Comparison of ENCODE assay signal across 9 cellular contexts in the genomic region with DNA sequence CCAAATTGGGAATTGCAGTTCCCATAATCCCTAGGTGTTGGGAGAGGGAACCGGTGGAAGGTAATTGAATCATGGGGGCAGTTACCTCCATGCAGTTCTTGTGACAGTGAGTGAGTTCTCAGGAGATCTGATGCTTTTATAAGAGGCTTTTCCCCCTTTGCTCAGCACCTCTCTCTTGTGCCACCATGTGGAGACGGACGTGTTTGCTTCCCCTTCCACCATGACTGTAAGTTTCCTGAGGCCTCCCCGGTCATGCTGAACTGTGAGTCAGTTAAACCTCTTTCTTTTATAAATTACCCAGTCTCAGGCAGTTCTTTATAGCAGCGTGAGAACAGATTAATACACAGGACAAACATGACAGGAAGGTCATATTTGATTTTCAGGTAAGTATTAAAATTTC. TPM values are rescaled to one million over a fixed set of nuclear protein-coding genes. Genes with fewer than 3 reads are reported as not detected.
DNase-seq lines count a peak whose midpoint lies in the region; ATAC-seq and TF ChIP-seq lines count a peak whose summit lies in the region.
"Had no signal": no experiment of that assay in that cellular context is flagged by ENCODE, and none has a peak within 500 bp of the region (broad histone marks: within the 10 kb centered on the region; RNA-seq: fewer than 3 reads in every experiment).

No MANE protein-coding gene starts in this region.

- CTCF ChIA-PET in MCF 10A (lab: Yijun Ruan, JAX) = no interaction called here

- H3K27me3 ChIP-seq in breast epithelium (no peaks in the 10 kb centered on the region), endodermal cell (ENCODE audit: control insufficient read depth, insufficient read depth, low read length, poor library complexity, severe bottlenecking) (no peaks in the 10 kb centered on the region)

- H3K9ac ChIP-seq in endodermal cell (ENCODE audit: extremely low read depth, low read length, poor library complexity, severe bottlenecking) = no peak overlapping the region

- no peak overlapping the region for H3K27ac ChIP-seq in breast epithelium
- no peak overlapping the region for H3K27ac ChIP-seq in endodermal cell (ENCODE audit: low read depth, low read length)
- H3K27ac ChIP-seq: skin epidermis had no signal

- H3K4me3 Mint-ChIP-seq in MCF 10A (ENCODE audit: unreplicated experiment) (no peak overlapping the region), endodermal cell (no peak overlapping the region)

- H3K36me3 ChIP-seq in breast epithelium (no peaks in the 10 kb centered on the region), endodermal cell (ENCODE audit: control insufficient read depth, insufficient read depth, low read length) (no peaks in the 10 kb centered on the region)

- WGBS in endodermal cell (ENCODE audit: insufficient coverage in 1 of 2, insufficient read length in 1 of 2), 2 experiments = 41 to 45% methylated on average over 4 to 5 of the region's 5 CpGs

- no peak for TF ChIP-seq POLR2A in breast epithelium (IDR thresholded peaks at IDR 0.05)

- DNase-seq in MCF 10A (ENCODE audit: unreplicated experiment) = peak; percentile 33
- no peak for DNase-seq in breast epithelium (ENCODE audit: low spot score in 2 of 2)
- DNase-seq in OCI-M2 (lab: John Stamatoyannopoulos, UW; ENCODE audit: unreplicated experiment) = peak; percentile 25
- peak; percentile 81 for DNase-seq in endodermal cell
- DNase-seq in stimulated activated CD8-positive, alpha-beta memory T cell treated with anti-CD3 and anti-CD28 coated beads, Interleukin-4, amount 100 ng/mL, for 48 hours = peak; percentile 48
- DNase-seq in GOT3 (lab: John Stamatoyannopoulos, UW) = no peak
- no peak for DNase-seq in NCI-H345 (lab: John Stamatoyannopoulos, UW)

- H3K4me1 Mint-ChIP-seq in MCF 10A (ENCODE audit: insufficient read depth, unreplicated experiment) (no peaks in the 10 kb centered on the region), endodermal cell (peaks cover 5% of the 10 kb centered on the region)

- ATAC-seq in GM19452 (IDR thresholded peaks at IDR 0.05; ENCODE audit: unreplicated experiment) = no peak

- H3K9me3 Mint-ChIP-seq in MCF 10A (ENCODE audit: unreplicated experiment) (no peaks in the 10 kb centered on the region), endodermal cell (no peaks in the 10 kb centered on the region)

- no peaks in the 10 kb centered on the region for H3K9me3 ChIP-seq in breast epithelium
- H3K9me3 ChIP-seq in endodermal cell (ENCODE audit: control insufficient read depth, low read length) = no peaks in the 10 kb centered on the region

- no peak overlapping the region for H3K27ac Mint-ChIP-seq in MCF 10A (ENCODE audit: low read depth, unreplicated experiment)
- no peak overlapping the region for H3K27ac Mint-ChIP-seq in endodermal cell

- no TSS peak for BruUV-seq in MCF 10A (replicated peaks; lab: Mats Ljungman, UMichigan)

- H3K4me3 ChIP-seq in breast epithelium (no peak overlapping the region), endodermal cell (ENCODE audit: low read length) (no peak overlapping the region)
- H3K4me3 ChIP-seq: skin epidermis had no signal

- POLR2A ChIA-PET in MCF 10A (lab: Yijun Ruan, JAX) = no interaction called here

- H3K36me3 Mint-ChIP-seq in MCF 10A (ENCODE audit: insufficient read depth, unreplicated experiment) (peaks cover 7% of the 10 kb centered on the region), endodermal cell (ENCODE audit: low read depth) (no peaks in the 10 kb centered on the region)

- H3K27me3 Mint-ChIP-seq in MCF 10A (ENCODE audit: insufficient read depth, unreplicated experiment) (no peaks in the 10 kb centered on the region), endodermal cell (ENCODE audit: insufficient read depth) (no peaks in the 10 kb centered on the region)

- TF ChIP-seq CTCF in MCF 10A (IDR thresholded peaks at IDR 0.05; ENCODE audit: unreplicated experiment) (no peak), breast epithelium (IDR thresholded peaks at IDR 0.05) (no peak), endodermal cell (conservative IDR thresholded peaks at IDR 0.05) (peak; percentile 77)

- intact Hi-C loops in MCF 10A (cut with micrococcal nuclease) (no loop called here), breast epithelium (cut with DNase I; ENCODE audit: low total_unique reads) (no loop called here)

- H3K4me1 ChIP-seq in breast epithelium (no peaks in the 10 kb centered on the region), endodermal cell (ENCODE audit: control insufficient read depth, insufficient read depth, low read length) (no peaks in the 10 kb centered on the region)

RNA-seq across cellular contexts. Expression of gene HECA, which starts 25.3 kb away (rescaled TPM):
- total RNA-seq in MCF 10A (2022) = 11.1 and 11.5 TPM in 2 replicates
- 10 to 100 TPM; 35.1 to 54.3 (median 49.3) TPM for total RNA-seq in breast epithelium
- 1 to 10 TPM; 5.6 to 6.0 TPM for total RNA-seq in endodermal cell
- 10.3 TPM for polyA plus RNA-seq in endodermal cell (2013, experiment 1 of 2)
- 9.8 TPM for polyA plus RNA-seq in endodermal cell (2013, experiment 2 of 2)

Comparison
In these comparisons a context has a peak if more than half of its experiments do, and no peak if none do; other contexts are left out.
1. DNase-seq: peak in MCF 10A (single experiment), OCI-M2 (single experiment), endodermal cell (single experiment) and stimulated activated CD8-positive, alpha-beta memory T cell treated with anti-CD3 and anti-CD28 coated beads, Interleukin-4, amount 100 ng/mL, for 48 hours (single experiment); none in breast epithelium (0 of 2), GOT3 (single experiment) and NCI-H345 (single experiment).